25 cellular contexts compared by ENCODE assay signal in genomic region chr1:39255212-39255611, GRCh38. TPM values are rescaled to one million over a fixed set of nuclear protein-coding genes. Genes with fewer than 3 reads are reported as not detected.
A peak's percentile ranks its signal among the peaks of the same experiment; 100 is the strongest.
DNase-seq lines count a peak whose midpoint lies in the region; ATAC-seq and TF ChIP-seq lines count a peak whose summit lies in the region.
"Had no signal": no experiment of that assay in that cellular context is flagged by ENCODE, and none has a peak within 500 bp of the region (broad histone marks: within the 10 kb centered on the region; RNA-seq: fewer than 3 reads in every experiment).

No MANE protein-coding gene starts in this region.

- H3K27me3 ChIP-seq in heart right ventricle = no peaks in the 10 kb centered on the region
- H3K27me3 ChIP-seq in gastroesophageal sphincter = no peaks in the 10 kb centered on the region
- no peaks in the 10 kb centered on the region for H3K27me3 ChIP-seq in vagina
- H3K27me3 ChIP-seq: Peyer's patch had no signal

- TF ChIP-seq POLR2A in gastroesophageal sphincter (IDR thresholded peaks at IDR 0.05) (no peak), vagina (IDR thresholded peaks at IDR 0.05) (no peak)

- H3K9me3 Mint-ChIP-seq in activated naive CD4-positive, alpha-beta T cell treated with anti-CD3 and anti-CD28 coated beads, Interleukin-2, amount 50 U/mL, for 72 hours = no peaks in the 10 kb centered on the region
- H3K9me3 Mint-ChIP-seq: activated T-cell treated with anti-CD3 and anti-CD28 coated beads, Interleukin-2, amount 50 U/mL, for 24 hours; memory B cell; naive thymus-derived CD4-positive, alpha-beta T cell had no signal

- peaks cover 0 to 94% (median 23%) of the 10 kb centered on the region in 9 donors for H3K36me3 ChIP-seq in heart right ventricle
- peaks cover 0 to 51% of the 10 kb centered on the region in 2 donors for H3K36me3 ChIP-seq in gastroesophageal sphincter
- H3K36me3 ChIP-seq in vagina = peaks cover 0 to 29% of the 10 kb centered on the region in 2 donors

- DNase-seq in left ventricle myocardium superior (no peak), heart right ventricle (no peak), amniotic epithelial cell (ENCODE audit: low read depth) (peak; percentile 73), vagina (ENCODE audit: extremely low spot score in 2 of 2) (no peak), GOT3 (lab: John Stamatoyannopoulos, UW) (no peak)
- no peak for DNase-seq in activated naive CD4-positive, alpha-beta T cell treated with anti-CD3 and anti-CD28 coated beads, Interleukin-2, amount 50 U/mL, for 72 hours (ENCODE audit: low spot score in 2 of 2)
- DNase-seq: activated CD4-positive, alpha-beta T cell treated with anti-CD3 and anti-CD28 coated beads for 1 hour; activated naive CD4-positive, alpha-beta T cell; activated T-cell treated with anti-CD3 and anti-CD28 coated beads, Interleukin-2, amount 50 U/mL, for 24 hours; aorta; DMS 273 treated with DMSO at 0.1 percent for 48 hours; effector CD8-positive, alpha-beta T cell; GF-D8; hippocampal formation; naive thymus-derived CD4-positive, alpha-beta T cell; NCI-H1105; NCI-H510A; NK-92 treated with Interleukin-12 subunit alpha and Interleukin-12 subunit beta, amount 100 ng/mL, for 24 hours; Peyer's patch had no signal

- no peak overlapping the region for H3K27ac Mint-ChIP-seq in activated naive CD4-positive, alpha-beta T cell treated with anti-CD3 and anti-CD28 coated beads, Interleukin-2, amount 50 U/mL, for 72 hours
- H3K27ac Mint-ChIP-seq: activated T-cell treated with anti-CD3 and anti-CD28 coated beads, Interleukin-2, amount 50 U/mL, for 24 hours; memory B cell; naive thymus-derived CD4-positive, alpha-beta T cell had no signal

- H3K27ac ChIP-seq in heart right ventricle (peak overlapping the region in 3 of 10 donors; percentile 22 to 50 (median 35)), gastroesophageal sphincter (peak overlapping the region in 3 of 4 donors; percentile 36 to 53 (median 41)), vagina (peak overlapping the region; percentile 15)
- H3K27ac ChIP-seq: A549, C4-2B, Peyer's patch had no signal

- H3K36me3 Mint-ChIP-seq in activated naive CD4-positive, alpha-beta T cell treated with anti-CD3 and anti-CD28 coated beads, Interleukin-2, amount 50 U/mL, for 72 hours = peaks cover 0 to 20% of the 10 kb centered on the region in 2 donors

- H3K9me3 ChIP-seq in heart right ventricle = no peaks in the 10 kb centered on the region
- H3K9me3 ChIP-seq in gastroesophageal sphincter = no peaks in the 10 kb centered on the region
- no peaks in the 10 kb centered on the region for H3K9me3 ChIP-seq in vagina
- H3K9me3 ChIP-seq: A549, Peyer's patch had no signal

- WGBS in heart right ventricle, 2 donors = 21 to 48% methylated on average over 1 of the region's 1 CpG
- WGBS in gastroesophageal sphincter (ENCODE audit: low coverage in 1 of 2), 2 donors = 10 to 11% methylated on average over 1 of the region's 1 CpG

- TF ChIP-seq CTCF in heart right ventricle (IDR thresholded peaks at IDR 0.05) = no peak
- TF ChIP-seq CTCF in gastroesophageal sphincter (IDR thresholded peaks at IDR 0.05) = no peak
- TF ChIP-seq CTCF in vagina (IDR thresholded peaks at IDR 0.05) = no peak

- peaks cover 0 to 55% (median 22%) of the 10 kb centered on the region in 9 donors for H3K4me1 ChIP-seq in heart right ventricle
- H3K4me1 ChIP-seq in gastroesophageal sphincter = peaks cover 10 to 85% (median 13%) of the 10 kb centered on the region in 3 donors
- peaks cover 49% of the 10 kb centered on the region for H3K4me1 ChIP-seq in vagina
- H3K4me1 ChIP-seq: Peyer's patch had no signal

- peak; percentile 25 for ATAC-seq in left ventricle myocardium superior
- no peak for ATAC-seq in heart right ventricle
- no peak for ATAC-seq in gastroesophageal sphincter
- ATAC-seq in GM21529 (IDR thresholded peaks at IDR 0.05; ENCODE audit: unreplicated experiment) = no peak
- no peak for ATAC-seq in activated naive CD4-positive, alpha-beta T cell treated with anti-CD3 and anti-CD28 coated beads, Interleukin-2, amount 50 U/mL, for 72 hours
- ATAC-seq: A549; GM12878; naive thymus-derived CD4-positive, alpha-beta T cell had no signal

- no peak for TF ChIP-seq EP300 in gastroesophageal sphincter (IDR thresholded peaks at IDR 0.05)

- H3K4me3 ChIP-seq in heart right ventricle (no peak overlapping the region), gastroesophageal sphincter (no peak overlapping the region), vagina (no peak overlapping the region)
- H3K4me3 ChIP-seq: A549, GM12878, Peyer's patch had no signal

- intact Hi-C loops in left ventricle myocardium superior (cut with micrococcal nuclease) = loop anchor here (5.0 to 10.0 kb wide), 2 partner anchors 63 to 150 kb away; no protein-coding TSS in a partner anchor
- intact Hi-C loops in heart right ventricle (cut with DNase I) = loop anchor here in 7 of 10 donors (2.0 to 10.0 kb wide), 6 partner anchors 48 to 153 kb away; partner anchors contain the start of gene MACF1 (in 2 of the 7)
- intact Hi-C loops in vagina (cut with DNase I) = loop anchor here (5.0 kb wide), 2 partner anchors 63 to 153 kb away; no protein-coding TSS in a partner anchor

RNA-seq across cellular contexts. Expression of gene MACF1, which starts 50.7 kb away (rescaled TPM):
- total RNA-seq in left ventricle myocardium superior = 239 TPM
- total RNA-seq in heart right ventricle = 100 to 1,000 TPM; 157 to 379 (median 325) TPM
- polyA plus RNA-seq in heart right ventricle = 100 to 1,000 TPM in 1 of 2 donors, 10 to 100 TPM in 1; 85.3 to 136 TPM
- 100 to 1,000 TPM; 454 to 752 (median 541) TPM for total RNA-seq in gastroesophageal sphincter
- 291 TPM for total RNA-seq in vagina
- total RNA-seq in activated naive CD4-positive, alpha-beta T cell treated with anti-CD3 and anti-CD28 coated beads, Interleukin-2, amount 50 U/mL, for 72 hours = 100 to 1,000 TPM; 355 to 400 TPM
